ENCODE assay signal across 8 cellular contexts in the genomic region with DNA sequence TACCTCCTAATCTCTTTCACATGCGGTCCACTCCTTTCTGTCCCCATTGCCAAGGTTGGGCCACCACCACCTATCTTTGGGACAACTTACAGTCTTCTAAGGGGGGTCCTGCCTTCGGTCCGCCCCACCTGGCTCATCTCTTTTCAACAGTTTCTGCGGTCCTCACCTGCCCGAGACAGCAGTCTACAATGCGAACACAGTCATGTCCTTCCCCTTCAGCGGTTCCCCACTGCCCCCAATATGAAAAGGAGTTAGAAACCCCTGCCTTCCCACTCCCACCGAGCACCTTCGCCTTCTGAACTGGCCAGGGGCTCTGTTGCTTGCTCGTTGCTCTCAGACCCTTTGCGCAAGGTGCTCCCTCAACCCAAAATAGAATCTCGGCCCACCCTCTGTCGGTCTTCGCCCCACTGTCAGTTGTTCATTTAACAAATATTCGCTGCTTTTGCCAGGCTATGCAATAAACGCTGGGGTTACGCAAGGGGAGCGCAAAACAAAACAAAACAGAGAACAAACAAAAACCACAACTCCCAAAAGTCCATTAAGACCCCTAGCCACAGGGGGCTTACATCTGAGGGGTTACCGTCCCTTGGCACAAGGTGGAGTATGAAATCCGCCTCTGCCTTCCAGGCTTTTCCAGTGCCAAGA. TPM values are rescaled to one million over a fixed set of nuclear protein-coding genes. Genes with fewer than 3 reads are reported as not detected.
DNase-seq lines count a peak whose midpoint lies in the region; FAIRE-seq and TF ChIP-seq lines count a peak whose summit lies in the region.

No MANE protein-coding gene starts in this region.

- no peaks in the 10 kb centered on the region for H3K9me2 ChIP-seq in neural cell (ENCODE audit: insufficient read depth, low read length)

- H3K4me2 ChIP-seq in OCI-LY3 (ENCODE audit: low read length) (peak overlapping the region; percentile 85), neural cell (ENCODE audit: low read length) (no peak overlapping the region)

- no peaks in the 10 kb centered on the region for H3F3A ChIP-seq in neural cell (ENCODE audit: insufficient read depth, low read length, poor library complexity, severe bottlenecking)

- intact Hi-C loops in CD14-positive monocyte (cut with micrococcal nuclease), result loop anchor here in 1 of 2 donors (5.0 kb wide), 1 partner anchor 36 kb away; no protein-coding TSS in a partner anchor

- TF ChIP-seq RAD21 in neural cell (conservative IDR thresholded peaks at IDR 0.05), result no peak

- H3K27me3 ChIP-seq in OCI-LY3 (ENCODE audit: low read depth, low read length) (no peaks in the 10 kb centered on the region), neural cell (ENCODE audit: insufficient read depth, low read depth, low read length) (no peaks in the 10 kb centered on the region)

- H3K9ac ChIP-seq in OCI-LY3 (ENCODE audit: low read length) (peak overlapping the region; percentile 88), neural cell (ENCODE audit: low read length) (peak overlapping the region; percentile 66)

- H3K4me1 Mint-ChIP-seq in CD14-positive monocyte, result peaks cover 46% of the 10 kb centered on the region

- H3K36me3 ChIP-seq in OCI-LY3 (replicated peaks; ENCODE audit: low read depth, low read length) (peaks cover 20% of the 10 kb centered on the region), neural cell (ENCODE audit: insufficient read depth, low read length) (no peaks in the 10 kb centered on the region)

- no peak for FAIRE-seq in D721Med (lab: Jason Lieb, UNC)

- H3K27me3 Mint-ChIP-seq in CD14-positive monocyte (ENCODE audit: low read depth in 3 of 3), result peaks cover 0 to 6% (median 4%) of the 10 kb centered on the region in 3 donors

- TF ChIP-seq CTCF in CD14-positive monocyte (IDR thresholded peaks at IDR 0.05), result no peak
- TF ChIP-seq CTCF in OCI-LY3 (IDR thresholded peaks at IDR 0.05; ENCODE audit: low read depth, low read length), result no peak
- no peak for TF ChIP-seq CTCF in neural cell (IDR thresholded peaks at IDR 0.05; ENCODE audit: poor library complexity, severe bottlenecking)
- no peak for TF ChIP-seq CTCF in D721Med (IDR thresholded peaks at IDR 0.05; ENCODE audit: insufficient read depth, missing control alignments)

- peak overlapping the region; percentile 75 to 97 (median 83) for H3K27ac Mint-ChIP-seq in CD14-positive monocyte

- peaks cover 11% of the 10 kb centered on the region for H4K20me1 ChIP-seq in OCI-LY3 (ENCODE audit: insufficient read depth, low read length)
- H4K20me1 ChIP-seq in neural cell (ENCODE audit: insufficient read depth), result no peaks in the 10 kb centered on the region

- H3K4me1 ChIP-seq in OCI-LY3 (ENCODE audit: low read length), result peaks cover 18% of the 10 kb centered on the region

- H3K36me3 Mint-ChIP-seq in CD14-positive monocyte, result peaks cover 6 to 9% of the 10 kb centered on the region in 2 donors

- H3K9me3 Mint-ChIP-seq in CD14-positive monocyte, result peaks cover 0 to 12% (median 3%) of the 10 kb centered on the region in 7 donors

- H3K9me3 ChIP-seq in OCI-LY3 (ENCODE audit: insufficient read depth, low read length) (no peaks in the 10 kb centered on the region), neural cell (ENCODE audit: low read length) (no peaks in the 10 kb centered on the region)

- peak overlapping the region; percentile 86 for H3K4me3 ChIP-seq in OCI-LY3 (ENCODE audit: low read length)
- peak overlapping the region; percentile 88 for H3K4me3 ChIP-seq in neural cell (ENCODE audit: low read length)

- no peak for TF ChIP-seq EP300 in neural cell (conservative IDR thresholded peaks at IDR 0.05; ENCODE audit: poor library complexity, severe bottlenecking)

- peak overlapping the region; percentile 90 to 96 for H3K4me3 Mint-ChIP-seq in CD14-positive monocyte

- no peak for DNase-seq in CD14-positive monocyte (ENCODE audit: low spot score)
- no peak for DNase-seq in epithelial cell of prostate (ENCODE audit: low read depth, low spot score)
- no peak for DNase-seq in NCI-H1092 treated with DMSO at 0.1 percent for 48 hours (lab: John Stamatoyannopoulos, UW)
- no peak for DNase-seq in D721Med (ENCODE audit: insufficient read length, low spot score)
- no peak for DNase-seq in stimulated activated CD4-positive, alpha-beta T cell treated with anti-CD3 and anti-CD28 coated beads, Interleukin-4, amount 100 ng/mL, for 1 hour
- DNase-seq in dedifferentiated amniotic fluid mesenchymal stem cell (ENCODE audit: extremely low spot score), result no peak

- H3K79me2 ChIP-seq in OCI-LY3 (ENCODE audit: low read length) (peaks cover 40% of the 10 kb centered on the region), neural cell (replicated peaks; ENCODE audit: insufficient read depth, low read length) (peaks cover 15% of the 10 kb centered on the region)

- H2AFZ ChIP-seq in OCI-LY3 (ENCODE audit: low read depth, low read length) (peak overlapping the region; percentile 95), neural cell (ENCODE audit: low read depth, low read length) (peak overlapping the region; percentile 66)

- no peak overlapping the region for H3K27ac ChIP-seq in OCI-LY3 (ENCODE audit: low read length)
- peak overlapping the region; percentile 57 for H3K27ac ChIP-seq in epithelial cell of prostate
- H3K27ac ChIP-seq in neural cell (ENCODE audit: low read length), result no peak overlapping the region

TF ChIP-seq in neural cell, 6 proteins besides CTCF, POLR2A, EP300 and RAD21:
- TF ChIP-seq, protein P1, sequence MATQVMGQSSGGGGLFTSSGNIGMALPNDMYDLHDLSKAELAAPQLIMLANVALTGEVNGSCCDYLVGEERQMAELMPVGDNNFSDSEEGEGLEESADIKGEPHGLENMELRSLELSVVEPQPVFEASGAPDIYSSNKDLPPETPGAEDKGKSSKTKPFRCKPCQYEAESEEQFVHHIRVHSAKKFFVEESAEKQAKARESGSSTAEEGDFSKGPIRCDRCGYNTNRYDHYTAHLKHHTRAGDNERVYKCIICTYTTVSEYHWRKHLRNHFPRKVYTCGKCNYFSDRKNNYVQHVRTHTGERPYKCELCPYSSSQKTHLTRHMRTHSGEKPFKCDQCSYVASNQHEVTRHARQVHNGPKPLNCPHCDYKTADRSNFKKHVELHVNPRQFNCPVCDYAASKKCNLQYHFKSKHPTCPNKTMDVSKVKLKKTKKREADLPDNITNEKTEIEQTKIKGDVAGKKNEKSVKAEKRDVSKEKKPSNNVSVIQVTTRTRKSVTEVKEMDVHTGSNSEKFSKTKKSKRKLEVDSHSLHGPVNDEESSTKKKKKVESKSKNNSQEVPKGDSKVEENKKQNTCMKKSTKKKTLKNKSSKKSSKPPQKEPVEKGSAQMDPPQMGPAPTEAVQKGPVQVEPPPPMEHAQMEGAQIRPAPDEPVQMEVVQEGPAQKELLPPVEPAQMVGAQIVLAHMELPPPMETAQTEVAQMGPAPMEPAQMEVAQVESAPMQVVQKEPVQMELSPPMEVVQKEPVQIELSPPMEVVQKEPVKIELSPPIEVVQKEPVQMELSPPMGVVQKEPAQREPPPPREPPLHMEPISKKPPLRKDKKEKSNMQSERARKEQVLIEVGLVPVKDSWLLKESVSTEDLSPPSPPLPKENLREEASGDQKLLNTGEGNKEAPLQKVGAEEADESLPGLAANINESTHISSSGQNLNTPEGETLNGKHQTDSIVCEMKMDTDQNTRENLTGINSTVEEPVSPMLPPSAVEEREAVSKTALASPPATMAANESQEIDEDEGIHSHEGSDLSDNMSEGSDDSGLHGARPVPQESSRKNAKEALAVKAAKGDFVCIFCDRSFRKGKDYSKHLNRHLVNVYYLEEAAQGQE (IDR thresholded peaks at IDR 0.05; ENCODE audit: borderline replicate concordance), result no peak
- no peak for TF ChIP-seq SMC3 (conservative IDR thresholded peaks at IDR 0.05; ENCODE audit: poor library complexity)
- no peak for TF ChIP-seq EZH2 (IDR thresholded peaks at IDR 0.05; ENCODE audit: borderline replicate concordance, insufficient read depth, low read length, poor library complexity, severe bottlenecking)
- no peak for TF ChIP-seq MXI1 (conservative IDR thresholded peaks at IDR 0.05; ENCODE audit: poor library complexity, severe bottlenecking)
- no peak for TF ChIP-seq TAF1 (IDR thresholded peaks at IDR 0.05; ENCODE audit: low read depth)
- TF ChIP-seq POLR2AphosphoS5 (IDR thresholded peaks at IDR 0.05), result no peak

RNA-seq across cellular contexts. Expression of a gene that starts 0.6 kb away (rescaled TPM):
- polyA plus RNA-seq in CD14-positive monocyte (1 to 10 TPM; 1.5 to 2.6 TPM), neural cell (5.4 and 9.8 TPM in 2 replicates)
- 5.4 and 6.7 TPM in 2 replicates for polyA minus RNA-seq in neural cell

RNA-seq across cellular contexts. Expression of a gene that starts 21.8 kb away (rescaled TPM):
- polyA plus RNA-seq in CD14-positive monocyte (not detected), neural cell (0.16 TPM in 1 of 2 replicates, not detected in the other)
- not detected in 2 replicates for polyA minus RNA-seq in neural cell
